ENCODE assay signal across 12 cellular contexts in genomic region chr18:36499938-36500337, GRCh38.
DNase-seq lines count a peak whose midpoint lies in the region; ATAC-seq lines count a peak whose summit lies in the region.
"Had no signal": no experiment of that assay in that cellular context is flagged by ENCODE, and none has a peak within 500 bp of the region (broad histone marks: within the 10 kb centered on the region; RNA-seq: fewer than 3 reads in every experiment).

No MANE protein-coding gene starts in this region.

- H3K4me2 ChIP-seq in BLaER1 treated with 17β-estradiol and CSF1 and Interleukin-3, amounts not matched to agents 10 nM and 100 nM: peak overlapping the region; percentile 49 to 81 (median 70)

- H3K27me3 Mint-ChIP-seq in CD8-positive, alpha-beta memory T cell: peaks cover 1 to 6% of the 10 kb centered on the region in 2 donors

- peaks cover 0 to 7% (median 0%) of the 10 kb centered on the region in 11 experiments; a peak in 2 of 22 replicates for H4K20me1 ChIP-seq in BLaER1 treated with 17β-estradiol and CSF1 and Interleukin-3, amounts not matched to agents 10 nM and 100 nM

- peaks cover 0 to 11% (median 0%) of the 10 kb centered on the region in 11 experiments; a peak in 3 of 22 replicates for H3K9me3 ChIP-seq in BLaER1 treated with 17β-estradiol and CSF1 and Interleukin-3, amounts not matched to agents 10 nM and 100 nM (replicated peaks in 1 of 11)
- H3K9me3 ChIP-seq in CD8-positive, alpha-beta memory T cell (ENCODE audit: low read length): no peaks in the 10 kb centered on the region
- H3K9me3 ChIP-seq: suprapubic skin had no signal

- no peak overlapping the region for H3K4me3 Mint-ChIP-seq in CD8-positive, alpha-beta memory T cell

- peak; percentile 60 for ATAC-seq in GM19372 (IDR thresholded peaks at IDR 0.05; ENCODE audit: low read depth, unreplicated experiment)
- ATAC-seq in HG03060 (IDR thresholded peaks at IDR 0.05; ENCODE audit: low read depth, unreplicated experiment): peak; percentile 78
- ATAC-seq: SK-N-SH treated with all-trans-retinoic acid at 6 μM for 48 hours had no signal

- no peaks in the 10 kb centered on the region for H3K36me3 Mint-ChIP-seq in CD8-positive, alpha-beta memory T cell

- no peaks in the 10 kb centered on the region for H3K9me3 Mint-ChIP-seq in CD8-positive, alpha-beta memory T cell

- H3K4me1 ChIP-seq in BLaER1 treated with 17β-estradiol and CSF1 and Interleukin-3, amounts not matched to agents 10 nM and 100 nM: peaks cover 13 to 38% (median 34%) of the 10 kb centered on the region in 10 experiments
- no peaks in the 10 kb centered on the region for H3K4me1 ChIP-seq in CD8-positive, alpha-beta memory T cell (ENCODE audit: insufficient read depth, low read length)
- H3K4me1 ChIP-seq: suprapubic skin had no signal

- H3K9ac ChIP-seq in BLaER1 treated with 17β-estradiol and CSF1 and Interleukin-3, amounts not matched to agents 10 nM and 100 nM: no peak overlapping the region

- POLR2A ChIA-PET in CD8-positive, alpha-beta memory T cell (lab: Charles Lee): no interaction called here

- no peak overlapping the region for H3K27ac Mint-ChIP-seq in CD8-positive, alpha-beta memory T cell

- peak overlapping the region in 6 of 11 experiments; percentile 16 to 56 (median 45); a peak in 9 of 22 replicates for H3K27ac ChIP-seq in BLaER1 treated with 17β-estradiol and CSF1 and Interleukin-3, amounts not matched to agents 10 nM and 100 nM
- no peak overlapping the region for H3K27ac ChIP-seq in CD8-positive, alpha-beta memory T cell (ENCODE audit: low read depth, low read length)
- H3K27ac ChIP-seq: suprapubic skin had no signal

- DNase-seq in RPMI7951 (ENCODE audit: low read depth) (peak; percentile 89), SHP77 treated with DMSO at 0.1 percent for 48 hours (lab: John Stamatoyannopoulos, UW) (no peak), NCI-H748 treated with DMSO at 0.1 percent for 48 hours (lab: John Stamatoyannopoulos, UW) (no peak), SK-N-DZ (ENCODE audit: low spot score) (no peak)
- no peak for DNase-seq in CD8-positive, alpha-beta memory T cell
- DNase-seq: activated T-cell treated with anti-CD3 and anti-CD28 coated beads for 4 hours, NCI-H1105 had no signal

- no peak overlapping the region for H3K4me3 ChIP-seq in BLaER1 treated with 17β-estradiol and CSF1 and Interleukin-3, amounts not matched to agents 10 nM and 100 nM
- no peak overlapping the region for H3K4me3 ChIP-seq in CD8-positive, alpha-beta memory T cell (ENCODE audit: low read length)
- H3K4me3 ChIP-seq: suprapubic skin had no signal

- peaks cover 0 to 3% (median 0%) of the 10 kb centered on the region in 3 donors for H3K4me1 Mint-ChIP-seq in CD8-positive, alpha-beta memory T cell

- CTCF ChIA-PET in CD8-positive, alpha-beta memory T cell (lab: Charles Lee): no interaction called here

- H3K27me3 ChIP-seq in BLaER1 treated with 17β-estradiol and CSF1 and Interleukin-3, amounts not matched to agents 10 nM and 100 nM: no peaks in the 10 kb centered on the region
- no peaks in the 10 kb centered on the region for H3K27me3 ChIP-seq in CD8-positive, alpha-beta memory T cell (ENCODE audit: insufficient read depth, low read length, poor library complexity, severe bottlenecking)
- H3K27me3 ChIP-seq: suprapubic skin had no signal

- no peaks in the 10 kb centered on the region for H3K36me3 ChIP-seq in BLaER1 treated with 17β-estradiol and CSF1 and Interleukin-3, amounts not matched to agents 10 nM and 100 nM
- H3K36me3 ChIP-seq in CD8-positive, alpha-beta memory T cell (ENCODE audit: insufficient read depth, low read length): no peaks in the 10 kb centered on the region
- H3K36me3 ChIP-seq: suprapubic skin had no signal
